In the genomic region with DNA sequence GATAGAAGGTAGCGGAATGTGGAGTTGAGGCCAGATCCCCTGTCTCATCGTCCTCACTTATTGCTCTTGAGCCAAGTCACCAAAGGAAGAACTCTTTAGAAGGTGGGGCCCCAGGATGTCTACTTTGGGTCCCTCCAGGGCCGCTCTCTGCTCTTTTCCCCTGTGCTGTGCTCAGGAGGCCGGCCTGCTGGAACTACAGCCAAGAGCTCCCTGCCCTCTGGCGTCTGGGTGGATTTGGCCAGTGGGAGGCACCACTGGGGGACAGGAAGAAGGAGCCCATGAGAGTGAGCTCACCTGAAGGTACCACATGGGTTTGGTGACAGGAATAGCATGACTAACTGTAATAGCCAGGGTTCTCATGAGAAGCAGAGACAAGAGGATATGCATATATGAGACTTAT, we compare ENCODE assay signal across 29 cellular contexts.
"Had no signal": no experiment of that assay in that cellular context is flagged by ENCODE, and none has a peak within 500 bp of the region (broad histone marks: within the 10 kb centered on the region; RNA-seq: fewer than 3 reads in every experiment).

No MANE protein-coding gene starts in this region.

- H3K9me3 ChIP-seq: body of pancreas, gastrocnemius medialis had no signal

- H3K4me1 Mint-ChIP-seq: activated CD4-positive, alpha-beta T cell treated with anti-CD3 and anti-CD28 coated beads, Interleukin-2, amount 10 ng/mL, durations not matched to agents 24 days and 14 days had no signal

- H3K4me1 ChIP-seq: body of pancreas, gastrocnemius medialis, heart left ventricle had no signal

- H3K36me3 Mint-ChIP-seq: activated CD4-positive, alpha-beta memory T cell treated with anti-CD3 and anti-CD28 coated beads for 36 hours; activated naive CD8-positive, alpha-beta T cell had no signal

- H3K27me3 ChIP-seq: body of pancreas, gastrocnemius medialis, heart left ventricle had no signal

- H3K4me3 Mint-ChIP-seq: activated CD4-positive, alpha-beta memory T cell treated with anti-CD3 and anti-CD28 coated beads for 36 hours; activated CD4-positive, alpha-beta T cell treated with anti-CD3 and anti-CD28 coated beads for 36 hours; activated CD4-positive, alpha-beta T cell treated with anti-CD3 and anti-CD28 coated beads, Interleukin-2, amount 10 ng/mL, durations not matched to agents 24 days and 14 days; activated CD8-positive, alpha-beta T cell treated with anti-CD3 and anti-CD28 coated beads, Interleukin-2, amount 10 ng/mL, durations not matched to agents 7 days and 5 days; activated naive CD8-positive, alpha-beta T cell; activated T-cell treated with anti-CD3 and anti-CD28 coated beads, Interleukin-2, amount 50 U/mL, for 4 hours; activated T-helper 17 cell treated with anti-CD3 and anti-CD28 coated beads, Interleukin-2, amount 50 U/mL, for 72 hours; T-helper 1 cell treated with Interleukin-12 subunit alpha and Interleukin-12 subunit beta and Interleukin-4 antibody, amounts not matched to agents 30 μg/mL and 1 μg/mL, for 36 hours; T-helper 2 cell treated with Interferon-gamma antibody and Interleukin-4, amounts not matched to agents 5 μg/mL and 100 μg/mL, for 36 hours had no signal

- H3K27ac ChIP-seq: body of pancreas, gastrocnemius medialis, heart left ventricle, WERI-Rb-1 had no signal

- FAIRE-seq: colon had no signal

- DNase-seq: activated CD4-positive, alpha-beta memory T cell treated with anti-CD3 and anti-CD28 coated beads for 36 hours; activated CD4-positive, alpha-beta T cell treated with anti-CD3 and anti-CD28 coated beads for 36 hours; activated CD4-positive, alpha-beta T cell treated with anti-CD3 and anti-CD28 coated beads, Interleukin-2, amount 10 ng/mL, durations not matched to agents 24 days and 14 days; activated CD4-positive, CD25-positive, alpha-beta regulatory T cell; activated CD4-positive, CD25-positive, alpha-beta regulatory T cell treated with anti-CD3 and anti-CD28 coated beads, Interleukin-2, amount 50 U/mL, for 72 hours; activated CD8-positive, alpha-beta T cell treated with anti-CD3 and anti-CD28 coated beads, Interleukin-2, amount 10 ng/mL, durations not matched to agents 7 days and 5 days; activated effector memory CD4-positive, alpha-beta T cell treated with Interleukin-2 at 50 U/mL for 16 hours; activated gamma-delta T cell treated with Interleukin-2 at 50 U/mL for 16 hours; activated naive CD4-positive, alpha-beta T cell treated with anti-CD3 and anti-CD28 coated beads, Interleukin-2, amount 50 U/mL, for 16 hours; activated naive CD4-positive, alpha-beta T cell treated with Interleukin-2 at 50 U/mL for 16 hours; activated T-cell treated with anti-CD3 and anti-CD28 coated beads, Interleukin-2, amount 50 U/mL, for 4 hours; amniotic stem cell; anterior cingulate cortex; body of pancreas; caudate nucleus; cortex of kidney; dermis blood vessel endothelial cell; effector CD8-positive, alpha-beta T cell; foreskin fibroblast; gastrocnemius medialis; glutamatergic neuron; heart left ventricle; T1000; WERI-Rb-1 had no signal

- H3K27ac Mint-ChIP-seq: activated CD4-positive, alpha-beta memory T cell treated with anti-CD3 and anti-CD28 coated beads for 36 hours; activated CD4-positive, alpha-beta T cell treated with anti-CD3 and anti-CD28 coated beads for 36 hours; activated CD4-positive, alpha-beta T cell treated with anti-CD3 and anti-CD28 coated beads, Interleukin-2, amount 10 ng/mL, durations not matched to agents 24 days and 14 days; activated CD8-positive, alpha-beta T cell treated with anti-CD3 and anti-CD28 coated beads, Interleukin-2, amount 10 ng/mL, durations not matched to agents 7 days and 5 days; activated naive CD8-positive, alpha-beta T cell; activated T-helper 17 cell treated with anti-CD3 and anti-CD28 coated beads, Interleukin-2, amount 50 U/mL, for 72 hours; T-helper 1 cell treated with Interleukin-12 subunit alpha and Interleukin-12 subunit beta and Interleukin-4 antibody, amounts not matched to agents 30 μg/mL and 1 μg/mL, for 36 hours; T-helper 2 cell treated with Interferon-gamma antibody and Interleukin-4, amounts not matched to agents 5 μg/mL and 100 μg/mL, for 36 hours had no signal

- H3K27me3 Mint-ChIP-seq: activated CD4-positive, alpha-beta T cell treated with anti-CD3 and anti-CD28 coated beads for 36 hours; activated naive CD8-positive, alpha-beta T cell; activated T-helper 17 cell treated with anti-CD3 and anti-CD28 coated beads, Interleukin-2, amount 50 U/mL, for 72 hours had no signal

- ATAC-seq: activated CD4-positive, alpha-beta T cell treated with anti-CD3 and anti-CD28 coated beads for 36 hours; activated CD8-positive, alpha-beta T cell treated with anti-CD3 and anti-CD28 coated beads, Interleukin-2, amount 10 ng/mL, durations not matched to agents 7 days and 5 days; activated T-cell treated with anti-CD3 and anti-CD28 coated beads, Interleukin-2, amount 50 U/mL, for 4 hours; activated T-helper 17 cell treated with anti-CD3 and anti-CD28 coated beads, Interleukin-2, amount 50 U/mL, for 72 hours; body of pancreas; gastrocnemius medialis; heart left ventricle had no signal

- H3K36me3 ChIP-seq: gastrocnemius medialis, heart left ventricle, WERI-Rb-1 had no signal

- H3K9me3 Mint-ChIP-seq: activated CD4-positive, alpha-beta memory T cell treated with anti-CD3 and anti-CD28 coated beads for 36 hours; activated T-cell treated with anti-CD3 and anti-CD28 coated beads, Interleukin-2, amount 50 U/mL, for 4 hours; activated T-helper 17 cell treated with anti-CD3 and anti-CD28 coated beads, Interleukin-2, amount 50 U/mL, for 72 hours; T-helper 1 cell treated with Interleukin-12 subunit alpha and Interleukin-12 subunit beta and Interleukin-4 antibody, amounts not matched to agents 30 μg/mL and 1 μg/mL, for 36 hours; T-helper 2 cell treated with Interferon-gamma antibody and Interleukin-4, amounts not matched to agents 5 μg/mL and 100 μg/mL, for 36 hours had no signal

- H3K4me3 ChIP-seq: body of pancreas, gastrocnemius medialis, heart left ventricle had no signal
